In genomic region chr6:32337166-32337805, GRCh38 we compare ENCODE assay signal across 15 cellular contexts. TPM values are rescaled to one million over a fixed set of nuclear protein-coding genes. Genes with fewer than 3 reads are reported as not detected.
"Had no signal": no experiment of that assay in that cellular context is flagged by ENCODE, and none has a peak within 500 bp of the region (broad histone marks: within the 10 kb centered on the region; RNA-seq: fewer than 3 reads in every experiment).

No MANE protein-coding gene starts in this region.

- ATAC-seq: activated CD8-positive, alpha-beta T cell treated with anti-CD3 and anti-CD28 coated beads, Interleukin-2, amount 10 ng/mL, durations not matched to agents 7 days and 5 days; left colon; natural killer cell treated with Interleukin-12 subunit alpha and Interleukin-12 subunit beta and Interleukin-15 and Interleukin-18, amount 100 ng/mL, for 72 hours had no signal

- H3K9me3 ChIP-seq: esophagus squamous epithelium, tibial artery had no signal

- H3K4me1 ChIP-seq: esophagus squamous epithelium, tibial artery had no signal

- H3K36me3 ChIP-seq: esophagus squamous epithelium, tibial artery had no signal

- DNase-seq: activated CD4-positive, alpha-beta T cell treated with anti-CD3 and anti-CD28 coated beads for 48 hours; activated CD8-positive, alpha-beta memory T cell treated with anti-CD3 and anti-CD28 coated beads, Interleukin-2, amount 50 U/mL, for 48 hours; activated CD8-positive, alpha-beta T cell treated with anti-CD3 and anti-CD28 coated beads, Interleukin-2, amount 10 ng/mL, durations not matched to agents 7 days and 5 days; activated naive CD8-positive, alpha-beta T cell treated with anti-CD3 and anti-CD28 coated beads, Interleukin-2, amount 10 ng/mL, durations not matched to agents 7 days and 5 days; esophagus squamous epithelium; foreskin fibroblast; glutamatergic neuron; immature natural killer cell; left colon; mammary epithelial cell; stimulated activated CD4-positive, alpha-beta T cell treated with anti-CD3 and anti-CD28 coated beads, Interleukin-15, amount 100 ng/mL, for 24 hours; stimulated activated CD4-positive, alpha-beta T cell treated with anti-CD3 and anti-CD28 coated beads, Interleukin-4, amount 100 ng/mL, for 4 hours; tibial artery had no signal

- H3K27ac ChIP-seq: esophagus squamous epithelium, tibial artery had no signal

- H3K4me1 Mint-ChIP-seq: activated naive CD8-positive, alpha-beta T cell treated with anti-CD3 and anti-CD28 coated beads, Interleukin-2, amount 10 ng/mL, durations not matched to agents 7 days and 5 days; immature natural killer cell had no signal

- H3K27me3 ChIP-seq: esophagus squamous epithelium, tibial artery had no signal

- H3K27ac Mint-ChIP-seq: activated CD8-positive, alpha-beta T cell treated with anti-CD3 and anti-CD28 coated beads, Interleukin-2, amount 10 ng/mL, durations not matched to agents 7 days and 5 days; activated naive CD8-positive, alpha-beta T cell treated with anti-CD3 and anti-CD28 coated beads, Interleukin-2, amount 10 ng/mL, durations not matched to agents 7 days and 5 days; immature natural killer cell; natural killer cell treated with Interleukin-12 subunit alpha and Interleukin-12 subunit beta and Interleukin-15 and Interleukin-18, amount 100 ng/mL, for 72 hours had no signal

- H3K36me3 Mint-ChIP-seq: activated naive CD8-positive, alpha-beta T cell treated with anti-CD3 and anti-CD28 coated beads, Interleukin-2, amount 10 ng/mL, durations not matched to agents 7 days and 5 days; natural killer cell treated with Interleukin-12 subunit alpha and Interleukin-12 subunit beta and Interleukin-15 and Interleukin-18, amount 100 ng/mL, for 72 hours had no signal

- H3K9me3 Mint-ChIP-seq: activated naive CD8-positive, alpha-beta T cell treated with anti-CD3 and anti-CD28 coated beads, Interleukin-2, amount 10 ng/mL, durations not matched to agents 7 days and 5 days; immature natural killer cell; natural killer cell treated with Interleukin-12 subunit alpha and Interleukin-12 subunit beta and Interleukin-15 and Interleukin-18, amount 100 ng/mL, for 72 hours had no signal

- H3K4me3 ChIP-seq: esophagus squamous epithelium, tibial artery had no signal

- H3K4me3 Mint-ChIP-seq: activated CD8-positive, alpha-beta T cell treated with anti-CD3 and anti-CD28 coated beads, Interleukin-2, amount 10 ng/mL, durations not matched to agents 7 days and 5 days; activated naive CD8-positive, alpha-beta T cell treated with anti-CD3 and anti-CD28 coated beads, Interleukin-2, amount 10 ng/mL, durations not matched to agents 7 days and 5 days; immature natural killer cell; natural killer cell treated with Interleukin-12 subunit alpha and Interleukin-12 subunit beta and Interleukin-15 and Interleukin-18, amount 100 ng/mL, for 72 hours had no signal

RNA-seq across cellular contexts. Expression of gene TSBP1, which starts 34.4 kb away (rescaled TPM):
- total RNA-seq: activated CD8-positive, alpha-beta T cell treated with anti-CD3 and anti-CD28 coated beads, Interleukin-2, amount 10 ng/mL, durations not matched to agents 7 days and 5 days; activated naive CD8-positive, alpha-beta T cell treated with anti-CD3 and anti-CD28 coated beads, Interleukin-2, amount 10 ng/mL, durations not matched to agents 7 days and 5 days; esophagus squamous epithelium; left colon; mammary epithelial cell; natural killer cell treated with Interleukin-12 subunit alpha and Interleukin-12 subunit beta and Interleukin-15 and Interleukin-18, amount 100 ng/mL, for 72 hours; pulmonary artery endothelial cell had no signal
- polyA plus RNA-seq: immature natural killer cell, mammary epithelial cell had no signal
